In the genomic region with DNA sequence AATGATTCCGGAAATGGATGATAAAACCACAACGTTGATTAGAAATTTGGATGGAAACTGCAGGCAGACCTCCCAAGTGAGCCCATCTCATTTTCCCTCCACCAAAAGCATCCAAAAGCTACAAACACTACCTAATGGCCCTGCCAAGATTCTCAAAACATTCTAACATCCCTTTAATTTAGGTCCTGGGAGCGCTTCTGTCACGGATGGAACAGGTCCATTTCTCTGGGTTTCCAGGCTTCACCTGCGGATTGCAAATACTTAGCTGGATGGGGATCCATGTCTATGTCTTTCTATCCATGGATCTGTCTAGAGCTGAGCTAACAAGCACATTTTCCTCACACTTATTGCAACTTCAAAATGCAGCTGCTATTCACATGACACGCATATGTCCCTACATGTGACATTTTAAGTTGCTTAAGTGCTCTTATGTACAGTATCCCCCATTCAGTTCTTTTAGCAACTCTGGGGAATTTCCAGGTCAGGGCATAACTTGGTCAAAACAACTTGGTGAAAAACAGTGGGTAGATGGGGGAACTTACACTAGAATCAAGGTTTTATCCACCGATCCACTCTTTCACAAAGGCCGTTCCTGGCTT, we compare ENCODE assay signal across 15 cellular contexts.
A peak's percentile ranks its signal among the peaks of the same experiment; 100 is the strongest.
DNase-seq lines count a peak whose midpoint lies in the region; ATAC-seq and TF ChIP-seq lines count a peak whose summit lies in the region.
"Had no signal": no experiment of that assay in that cellular context is flagged by ENCODE, and none has a peak within 500 bp of the region (broad histone marks: within the 10 kb centered on the region; RNA-seq: fewer than 3 reads in every experiment).

No MANE protein-coding gene starts in this region.

- H3K4me2 ChIP-seq in osteoblast (ENCODE audit: insufficient read depth, low read length): peak overlapping the region; percentile 68

- CTCF ChIA-PET in activated CD8-positive, alpha-beta memory T cell treated with anti-CD3 and anti-CD28 coated beads, Interleukin-2, amount 10 ng/mL, durations not matched to agents 7 days and 5 days (lab: Charles Lee): no interaction called here
- CTCF ChIA-PET in HEK293T (lab: Yijun Ruan, JAX): no interaction called here

- no peaks in the 10 kb centered on the region for H3K4me1 Mint-ChIP-seq in activated CD8-positive, alpha-beta memory T cell treated with anti-CD3 and anti-CD28 coated beads, Interleukin-2, amount 10 ng/mL, durations not matched to agents 7 days and 5 days
- H3K4me1 Mint-ChIP-seq: naive B cell had no signal

- H3K9me3 Mint-ChIP-seq in activated CD8-positive, alpha-beta memory T cell treated with anti-CD3 and anti-CD28 coated beads, Interleukin-2, amount 10 ng/mL, durations not matched to agents 7 days and 5 days (ENCODE audit: low read depth): no peaks in the 10 kb centered on the region
- H3K9me3 Mint-ChIP-seq: CD8-positive, alpha-beta T cell had no signal

- H3K79me2 ChIP-seq in osteoblast (ENCODE audit: insufficient read depth, low read length): peaks cover 29% of the 10 kb centered on the region

- no peak overlapping the region for H2AFZ ChIP-seq in osteoblast (ENCODE audit: low read length)

- H3K4me1 ChIP-seq in osteoblast (ENCODE audit: insufficient read depth, low read length): peaks cover 17% of the 10 kb centered on the region
- peaks cover 34% of the 10 kb centered on the region for H3K4me1 ChIP-seq in upper lobe of right lung

- ATAC-seq in activated CD8-positive, alpha-beta memory T cell treated with anti-CD3 and anti-CD28 coated beads, Interleukin-2, amount 10 ng/mL, durations not matched to agents 7 days and 5 days: no peak
- ATAC-seq in upper lobe of right lung: no peak
- ATAC-seq in GM18498 (IDR thresholded peaks at IDR 0.05; ENCODE audit: unreplicated experiment): no peak
- ATAC-seq: CD8-positive, alpha-beta T cell had no signal

- no peaks in the 10 kb centered on the region for H4K20me1 ChIP-seq in osteoblast (ENCODE audit: insufficient read depth, low read length)

- no peak overlapping the region for H3K4me3 Mint-ChIP-seq in activated CD8-positive, alpha-beta memory T cell treated with anti-CD3 and anti-CD28 coated beads, Interleukin-2, amount 10 ng/mL, durations not matched to agents 7 days and 5 days
- H3K4me3 Mint-ChIP-seq: CD8-positive, alpha-beta T cell; naive B cell had no signal

- H3K27me3 ChIP-seq in osteoblast (ENCODE audit: insufficient read depth, low read length) (no peaks in the 10 kb centered on the region), upper lobe of right lung (no peaks in the 10 kb centered on the region)

- no peak overlapping the region for H3K27ac Mint-ChIP-seq in activated CD8-positive, alpha-beta memory T cell treated with anti-CD3 and anti-CD28 coated beads, Interleukin-2, amount 10 ng/mL, durations not matched to agents 7 days and 5 days
- H3K27ac Mint-ChIP-seq: CD8-positive, alpha-beta T cell; naive B cell had no signal

- peak; percentile 12 for DNase-seq in activated CD8-positive, alpha-beta memory T cell treated with anti-CD3 and anti-CD28 coated beads, Interleukin-2, amount 10 ng/mL, durations not matched to agents 7 days and 5 days
- no peak for DNase-seq in activated CD8-positive, alpha-beta memory T cell treated with anti-CD3 and anti-CD28 coated beads, Interleukin-2, amount 50 U/mL, for 48 hours
- DNase-seq in foreskin melanocyte: peak; percentile 38
- DNase-seq in osteoblast (ENCODE audit: insufficient read length, low spot score, missing footprints): no peak
- DNase-seq in upper lobe of right lung: no peak
- no peak for DNase-seq in retina
- no peak for DNase-seq in HEK293T (ENCODE audit: extremely low spot score)
- DNase-seq: activated CD4-positive, alpha-beta T cell treated with anti-CD3 and anti-CD28 coated beads for 1 hour; CD8-positive, alpha-beta T cell; H7; MM.1S; naive B cell; small intestine; SW 1271 had no signal

- TF ChIP-seq CTCF in osteoblast (IDR thresholded peaks at IDR 0.05; ENCODE audit: extremely low read depth, low read depth, low read length): no peak
- TF ChIP-seq CTCF in upper lobe of right lung (IDR thresholded peaks at IDR 0.05): no peak

- POLR2A ChIA-PET in HEK293T (lab: Yijun Ruan, JAX): no interaction called here

- H3K36me3 Mint-ChIP-seq in activated CD8-positive, alpha-beta memory T cell treated with anti-CD3 and anti-CD28 coated beads, Interleukin-2, amount 10 ng/mL, durations not matched to agents 7 days and 5 days: no peaks in the 10 kb centered on the region
- H3K36me3 Mint-ChIP-seq: CD8-positive, alpha-beta T cell; naive B cell had no signal

- H3K4me3 ChIP-seq in osteoblast (ENCODE audit: insufficient read depth, low read length): peak overlapping the region; percentile 50
- H3K4me3 ChIP-seq in upper lobe of right lung: peak overlapping the region; percentile 23

- intact Hi-C loops in upper lobe of right lung (cut with DNase I): no loop called here

- H3K36me3 ChIP-seq in osteoblast (ENCODE audit: insufficient read depth, low read length) (peaks cover 17% of the 10 kb centered on the region), upper lobe of right lung (no peaks in the 10 kb centered on the region)

- H3K9me3 ChIP-seq in osteoblast (ENCODE audit: low read depth, low read length): no peaks in the 10 kb centered on the region
- no peaks in the 10 kb centered on the region for H3K9me3 ChIP-seq in upper lobe of right lung

- peaks cover 12% of the 10 kb centered on the region for H3K27me3 Mint-ChIP-seq in activated CD8-positive, alpha-beta memory T cell treated with anti-CD3 and anti-CD28 coated beads, Interleukin-2, amount 10 ng/mL, durations not matched to agents 7 days and 5 days

- H3K27ac ChIP-seq in osteoblast (ENCODE audit: low read depth, low read length) (peak overlapping the region; percentile 80), upper lobe of right lung (peak overlapping the region; percentile 24)

TF ChIP-seq in HEK293T, 16 proteins besides CTCF, POLR2A, EP300 and RAD21:
- TF ChIP-seq CTBP1 (IDR thresholded peaks at IDR 0.05; ENCODE audit: borderline replicate concordance): no peak
- no peak for TF ChIP-seq BHLHE40 (IDR thresholded peaks at IDR 0.05; ENCODE audit: borderline replicate concordance)
- no peak for TF ChIP-seq LEF1 (IDR thresholded peaks at IDR 0.05; ENCODE audit: borderline replicate concordance)
- no peak for TF ChIP-seq L3MBTL2 (conservative IDR thresholded peaks at IDR 0.05)
- TF ChIP-seq FOXM1 (IDR thresholded peaks at IDR 0.05; ENCODE audit: borderline replicate concordance): no peak
- no peak for TF ChIP-seq TARDBP (IDR thresholded peaks at IDR 0.05)
- TF ChIP-seq NFRKB (IDR thresholded peaks at IDR 0.05): no peak
- no peak for TF ChIP-seq ARNT (IDR thresholded peaks at IDR 0.05)
- TF ChIP-seq HDGF (IDR thresholded peaks at IDR 0.05; ENCODE audit: borderline replicate concordance): no peak
- TF ChIP-seq SUZ12 (IDR thresholded peaks at IDR 0.05): no peak
- no peak for TF ChIP-seq PKNOX1 (IDR thresholded peaks at IDR 0.05)

Comparison
In these comparisons a context has a peak if more than half of its experiments do, and no peak if none do; other contexts are left out.
1. DNase-seq: peak in activated CD8-positive, alpha-beta memory T cell treated with anti-CD3 and anti-CD28 coated beads, Interleukin-2, amount 10 ng/mL, durations not matched to agents 7 days and 5 days (single experiment) and foreskin melanocyte (single experiment); none in activated CD8-positive, alpha-beta memory T cell treated with anti-CD3 and anti-CD28 coated beads, Interleukin-2, amount 50 U/mL, for 48 hours (single experiment), osteoblast (single experiment), upper lobe of right lung (single experiment), retina (single experiment) and HEK293T (single experiment).